In genomic region chr5:128193676-128194390, GRCh38 we compare ENCODE assay signal across 25 cellular contexts.
"Had no signal": no experiment of that assay in that cellular context is flagged by ENCODE, and none has a peak within 500 bp of the region (broad histone marks: within the 10 kb centered on the region; RNA-seq: fewer than 3 reads in every experiment).

No MANE protein-coding gene starts in this region.

- H3K27ac ChIP-seq: brain microvascular endothelial cell, gastroesophageal sphincter, heart left ventricle, left ventricle myocardium inferior, prostate gland, thoracic aorta, upper lobe of left lung had no signal

- DNase-seq: activated CD4-positive, alpha-beta T cell treated with anti-CD3 and anti-CD28 coated beads, Interleukin-2, amount 10 ng/mL, durations not matched to agents 24 days and 14 days; activated CD8-positive, alpha-beta memory T cell treated with anti-CD3 and anti-CD28 coated beads for 24 hours; activated CD8-positive, alpha-beta memory T cell treated with anti-CD3 and anti-CD28 coated beads, Interleukin-2, amount 50 U/mL, for 48 hours; activated effector memory CD4-positive, alpha-beta T cell treated with Interleukin-2 at 50 U/mL for 16 hours; activated naive CD4-positive, alpha-beta T cell treated with anti-CD3 and anti-CD28 coated beads, Interleukin-2, amount 10 ng/mL, durations not matched to agents 7 days and 5 days; activated naive CD8-positive, alpha-beta T cell treated with anti-CD3 and anti-CD28 coated beads, Interleukin-2, amount 50 U/mL, for 24 hours; activated T-cell treated with anti-CD3 and anti-CD28 coated beads, Interleukin-2, amount 50 U/mL, for 48 hours; anterior cingulate cortex; brain microvascular endothelial cell; central memory CD4-positive, alpha-beta T cell; dorsolateral prefrontal cortex; heart left ventricle; kidney; left ventricle myocardium inferior; right cardiac atrium; stimulated activated CD4-positive, alpha-beta T cell treated with anti-CD3 and anti-CD28 coated beads, Interleukin-4, amount 100 ng/mL, for 24 hours; T-helper 1 cell; T-helper 9 cell; upper lobe of left lung had no signal

- ATAC-seq: activated naive CD8-positive, alpha-beta T cell treated with anti-CD3 and anti-CD28 coated beads, Interleukin-2, amount 50 U/mL, for 24 hours; gastroesophageal sphincter; heart left ventricle; right cardiac atrium; stimulated activated effector memory CD8-positive, alpha-beta T cell treated with anti-CD3 and anti-CD28 coated beads, Interleukin-12 subunit alpha, Interleukin-12 subunit beta, amount 100 ng/mL, for 72 hours had no signal

- H3K27ac Mint-ChIP-seq: activated CD4-positive, alpha-beta T cell treated with anti-CD3 and anti-CD28 coated beads, Interleukin-2, amount 10 ng/mL, durations not matched to agents 24 days and 14 days; activated naive CD4-positive, alpha-beta T cell treated with anti-CD3 and anti-CD28 coated beads, Interleukin-2, amount 10 ng/mL, durations not matched to agents 7 days and 5 days; activated naive CD8-positive, alpha-beta T cell treated with anti-CD3 and anti-CD28 coated beads, Interleukin-2, amount 50 U/mL, for 24 hours; nephron; stimulated activated effector memory CD8-positive, alpha-beta T cell treated with anti-CD3 and anti-CD28 coated beads, Interleukin-12 subunit alpha, Interleukin-12 subunit beta, amount 100 ng/mL, for 72 hours had no signal

- H3K36me3 ChIP-seq: brain microvascular endothelial cell, prostate gland, thoracic aorta, upper lobe of left lung had no signal

- H3K9me3 Mint-ChIP-seq: activated CD4-positive, alpha-beta T cell treated with anti-CD3 and anti-CD28 coated beads, Interleukin-2, amount 10 ng/mL, durations not matched to agents 24 days and 14 days; activated naive CD4-positive, alpha-beta T cell treated with anti-CD3 and anti-CD28 coated beads, Interleukin-2, amount 10 ng/mL, durations not matched to agents 7 days and 5 days; nephron; stimulated activated effector memory CD8-positive, alpha-beta T cell treated with anti-CD3 and anti-CD28 coated beads, Interleukin-12 subunit alpha, Interleukin-12 subunit beta, amount 100 ng/mL, for 72 hours had no signal

- H3K4me3 ChIP-seq: dorsolateral prefrontal cortex, gastroesophageal sphincter, heart left ventricle, left ventricle myocardium inferior, prostate gland, smooth muscle cell, thoracic aorta, upper lobe of left lung had no signal

- H3K4me2 ChIP-seq: smooth muscle cell had no signal

- H3K27me3 Mint-ChIP-seq: activated CD4-positive, alpha-beta T cell treated with anti-CD3 and anti-CD28 coated beads, Interleukin-2, amount 10 ng/mL, durations not matched to agents 24 days and 14 days; activated naive CD4-positive, alpha-beta T cell treated with anti-CD3 and anti-CD28 coated beads, Interleukin-2, amount 10 ng/mL, durations not matched to agents 7 days and 5 days; activated naive CD8-positive, alpha-beta T cell treated with anti-CD3 and anti-CD28 coated beads, Interleukin-2, amount 50 U/mL, for 24 hours had no signal

- H3K4me3 Mint-ChIP-seq: activated CD4-positive, alpha-beta T cell treated with anti-CD3 and anti-CD28 coated beads, Interleukin-2, amount 10 ng/mL, durations not matched to agents 24 days and 14 days; activated naive CD4-positive, alpha-beta T cell treated with anti-CD3 and anti-CD28 coated beads, Interleukin-2, amount 10 ng/mL, durations not matched to agents 7 days and 5 days; activated naive CD8-positive, alpha-beta T cell treated with anti-CD3 and anti-CD28 coated beads, Interleukin-2, amount 50 U/mL, for 24 hours; nephron; stimulated activated effector memory CD8-positive, alpha-beta T cell treated with anti-CD3 and anti-CD28 coated beads, Interleukin-12 subunit alpha, Interleukin-12 subunit beta, amount 100 ng/mL, for 72 hours had no signal

- H3K27me3 ChIP-seq: brain microvascular endothelial cell, dorsolateral prefrontal cortex, gastroesophageal sphincter, heart left ventricle, upper lobe of left lung had no signal

- H3K9me3 ChIP-seq: gastroesophageal sphincter, heart left ventricle, left ventricle myocardium inferior, prostate gland, thoracic aorta, upper lobe of left lung had no signal

- H3K4me1 ChIP-seq: prostate gland, upper lobe of left lung had no signal
